ENCODE assay signal across 24 cellular contexts in the genomic region with DNA sequence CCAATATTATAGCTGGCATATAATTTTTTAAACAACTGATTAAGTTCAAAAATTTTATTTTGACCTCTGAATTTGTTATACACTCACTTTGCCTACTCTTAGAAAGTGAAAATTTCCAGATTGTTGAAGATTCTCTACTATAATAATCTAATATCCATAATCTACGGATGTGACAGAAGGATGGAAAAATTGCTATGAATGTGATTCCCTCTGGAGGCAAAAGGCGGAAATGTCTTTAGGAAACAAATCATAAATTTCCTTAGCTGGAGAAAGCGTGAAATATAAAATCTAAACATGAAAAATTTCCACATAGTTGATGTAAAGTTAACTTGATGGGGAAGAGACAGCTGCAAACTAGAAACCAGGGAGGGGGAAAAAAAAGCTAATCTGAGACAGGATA.
"Had no signal": no experiment of that assay in that cellular context is flagged by ENCODE, and none has a peak within 500 bp of the region (broad histone marks: within the 10 kb centered on the region; RNA-seq: fewer than 3 reads in every experiment).

No MANE protein-coding gene starts in this region.

- DNase-seq: activated T-cell treated with anti-CD3 and anti-CD28 coated beads, Interleukin-2, amount 50 U/mL, for 1 hour; aorta; caudate nucleus; effector memory CD8-positive, alpha-beta T cell; foreskin melanocyte; hippocampal formation; kidney glomerular epithelial cell; left ventricle myocardium inferior; mammary epithelial cell; nucleus accumbens; small intestine; stimulated activated CD4-positive, alpha-beta T cell treated with anti-CD3 and anti-CD28 coated beads, Interleukin-2, amount 100 ng/mL, for 24 hours; stomach; T-helper 9 cell had no signal

- H3K4me1 ChIP-seq: left ventricle myocardium inferior, parathyroid adenoma, stomach, suprapubic skin, tibial nerve, vagina had no signal

- FAIRE-seq: endothelial cell of umbilical vein, small intestine had no signal

- ATAC-seq: activated naive CD4-positive, alpha-beta T cell treated with anti-CD3 and anti-CD28 coated beads, Interleukin-2, amount 50 U/mL, for 72 hours; effector memory CD8-positive, alpha-beta T cell; esophagus mucosa; sciatic nerve; stimulated activated memory B cell treated with anti-CD40 and anti-IgM and Interleukin-4, amounts not matched to agents 10 μg/mL and 1 μg/mL and 100 μg/mL, for 72 hours; WTC11 had no signal

- H3K36me3 ChIP-seq: left ventricle myocardium inferior, stomach, suprapubic skin, tibial nerve, vagina had no signal

- H3K27me3 ChIP-seq: stomach, suprapubic skin, tibial nerve, vagina had no signal

- H3K9me3 ChIP-seq: left ventricle myocardium inferior, stomach, suprapubic skin, tibial nerve, vagina had no signal

- H3K4me3 ChIP-seq: left ventricle myocardium inferior, stomach, suprapubic skin, tibial nerve, vagina had no signal

- H3K27ac ChIP-seq: left ventricle myocardium inferior, parathyroid adenoma, stomach, suprapubic skin, tibial nerve, vagina had no signal
